Comparison of ENCODE assay signal across 9 cellular contexts in genomic region chr19:19539738-19540703, GRCh38. TPM values are rescaled to one million over a fixed set of nuclear protein-coding genes. Genes with fewer than 3 reads are reported as not detected.
DNase-seq lines count a peak whose midpoint lies in the region; FAIRE-seq lines count a peak whose summit lies in the region.
"Had no signal": no experiment of that assay in that cellular context is flagged by ENCODE, and none has a peak within 500 bp of the region (broad histone marks: within the 10 kb centered on the region; RNA-seq: fewer than 3 reads in every experiment).

No MANE protein-coding gene starts in this region.

- FAIRE-seq in urothelium cell line (lab: Jason Lieb, UNC) = no peak

- DNase-seq in NCI-H146 (lab: John Stamatoyannopoulos, UW) (peak; percentile 58), NCI-H146 treated with DMSO at 0.1 percent for 48 hours (lab: John Stamatoyannopoulos, UW; ENCODE audit: unreplicated experiment) (no peak), activated T-helper 1 cell treated with Interleukin-2 at 50 U/mL for 16 hours (ENCODE audit: low read depth) (peak; percentile 37), germinal center (ENCODE audit: low spot score) (peak; percentile 92), mesenteric fat pad (ENCODE audit: low spot score) (no peak), urothelium cell line (ENCODE audit: low spot score) (no peak), DMS153 (lab: John Stamatoyannopoulos, UW) (no peak)

- peak overlapping the region in 4 of 7 experiments; percentile 1 to 27 (median 22) for H3K4me3 ChIP-seq in skin epidermis

- no peak overlapping the region for H3K27ac ChIP-seq in skin epidermis

RNA-seq across cellular contexts. Expression of gene CILP2, which starts 2.0 kb away (rescaled TPM):
- total RNA-seq in mesenteric fat pad = 2.2 TPM
- total RNA-seq: SK-MEL-5 had no signal

RNA-seq across cellular contexts. Expression of gene YJEFN3, which starts 11.3 kb away (rescaled TPM):
- total RNA-seq in mesenteric fat pad = 3.1 TPM

RNA-seq across cellular contexts. Expression of gene NDUFA13, which starts 24.0 kb away (rescaled TPM):
- total RNA-seq in mesenteric fat pad = 295 TPM

RNA-seq across cellular contexts. Expression of gene TSSK6, which starts 24.7 kb away (rescaled TPM):
- 0.74 TPM for total RNA-seq in mesenteric fat pad

Comparison
In these comparisons a context has a peak if more than half of its experiments do, and no peak if none do; other contexts are left out.
1. DNase-seq: peak in NCI-H146 (single experiment), activated T-helper 1 cell treated with Interleukin-2 at 50 U/mL for 16 hours (single experiment) and germinal center (single experiment); none in NCI-H146 treated with DMSO at 0.1 percent for 48 hours (single experiment), mesenteric fat pad (single experiment), urothelium cell line (single experiment) and DMS153 (single experiment).